ENCODE assay signal across 9 cellular contexts in genomic region chr17:57441270-57441600, GRCh38.
DNase-seq lines count a peak whose midpoint lies in the region; ATAC-seq, FAIRE-seq and TF ChIP-seq lines count a peak whose summit lies in the region.
"Had no signal": no experiment of that assay in that cellular context is flagged by ENCODE, and none has a peak within 500 bp of the region (broad histone marks: within the 10 kb centered on the region; RNA-seq: fewer than 3 reads in every experiment).

No MANE protein-coding gene starts in this region.

- no peaks in the 10 kb centered on the region for H3F3A ChIP-seq in MM.1S (ENCODE audit: insufficient read depth, low read length)

- no peak overlapping the region for H3K9ac ChIP-seq in MM.1S (ENCODE audit: low read length)

- peak overlapping the region; percentile 85 for H3K27ac Mint-ChIP-seq in activated CD8-positive, alpha-beta memory T cell treated with anti-CD3 and anti-CD28 coated beads, Interleukin-2, amount 10 ng/mL, durations not matched to agents 7 days and 5 days

- no peak overlapping the region for H2AFZ ChIP-seq in MM.1S (ENCODE audit: low read length)

- no peaks in the 10 kb centered on the region for H3K27me3 Mint-ChIP-seq in activated CD8-positive, alpha-beta memory T cell treated with anti-CD3 and anti-CD28 coated beads, Interleukin-2, amount 10 ng/mL, durations not matched to agents 7 days and 5 days

- DNase-seq in activated CD8-positive, alpha-beta memory T cell treated with anti-CD3 and anti-CD28 coated beads, Interleukin-2, amount 10 ng/mL, durations not matched to agents 7 days and 5 days = no peak
- no peak for DNase-seq in activated CD8-positive, alpha-beta memory T cell treated with anti-CD3 and anti-CD28 coated beads, Interleukin-2, amount 50 U/mL, for 4 hours
- DNase-seq in NAMALWA (ENCODE audit: low spot score) (peak; percentile 76), esophagus squamous epithelium (lab: John Stamatoyannopoulos, UW) (no peak), substantia nigra (lab: John Stamatoyannopoulos, UW) (no peak), RCC 7860 (ENCODE audit: low spot score) (no peak), A172 (ENCODE audit: low spot score) (no peak), MM.1S (no peak)

- H3K36me3 Mint-ChIP-seq in activated CD8-positive, alpha-beta memory T cell treated with anti-CD3 and anti-CD28 coated beads, Interleukin-2, amount 10 ng/mL, durations not matched to agents 7 days and 5 days = peaks cover 6% of the 10 kb centered on the region

- H3K9me3 ChIP-seq in esophagus squamous epithelium (no peaks in the 10 kb centered on the region), MM.1S (replicated peaks; ENCODE audit: insufficient read depth, low read length) (no peaks in the 10 kb centered on the region)
- H3K9me3 ChIP-seq: lower lobe of right lung had no signal

- H3K27ac ChIP-seq in esophagus squamous epithelium (peak overlapping the region; percentile 40 to 76 (median 66)), substantia nigra (ENCODE audit: low read depth, low read length, poor library complexity, severe bottlenecking) (peak overlapping the region; percentile 76), MM.1S (ENCODE audit: low read length) (no peak overlapping the region)
- H3K27ac ChIP-seq: lower lobe of right lung had no signal

- H3K9me3 Mint-ChIP-seq in activated CD8-positive, alpha-beta memory T cell treated with anti-CD3 and anti-CD28 coated beads, Interleukin-2, amount 10 ng/mL, durations not matched to agents 7 days and 5 days (ENCODE audit: low read depth) = no peaks in the 10 kb centered on the region

- H3K4me1 ChIP-seq in esophagus squamous epithelium (peaks cover 14 to 38% (median 27%) of the 10 kb centered on the region in 3 donors), MM.1S (ENCODE audit: low read length) (no peaks in the 10 kb centered on the region)

- no peak overlapping the region for H3K4me3 Mint-ChIP-seq in activated CD8-positive, alpha-beta memory T cell treated with anti-CD3 and anti-CD28 coated beads, Interleukin-2, amount 10 ng/mL, durations not matched to agents 7 days and 5 days

- intact Hi-C loops in esophagus squamous epithelium (cut with DNase I) = no loop called here

- TF ChIP-seq CTCF in esophagus squamous epithelium (IDR thresholded peaks at IDR 0.05) = no peak
- no peak for TF ChIP-seq CTCF in MM.1S (IDR thresholded peaks at IDR 0.05; ENCODE audit: low read length)

- no peak for FAIRE-seq in RCC 7860 (lab: Jason Lieb, UNC)

- H3K36me3 ChIP-seq in esophagus squamous epithelium (no peaks in the 10 kb centered on the region), MM.1S (replicated peaks; ENCODE audit: insufficient read depth, low read length) (no peaks in the 10 kb centered on the region)
- H3K36me3 ChIP-seq: lower lobe of right lung had no signal

- no peak overlapping the region for H3K4me3 ChIP-seq in esophagus squamous epithelium
- H3K4me3 ChIP-seq in MM.1S (ENCODE audit: low read length) = no peak overlapping the region
- H3K4me3 ChIP-seq: lower lobe of right lung had no signal

- H4K20me1 ChIP-seq in MM.1S (ENCODE audit: insufficient read depth, low read length) = no peaks in the 10 kb centered on the region; the same call in 1 of the 2 replicates

- H3K4me1 Mint-ChIP-seq in activated CD8-positive, alpha-beta memory T cell treated with anti-CD3 and anti-CD28 coated beads, Interleukin-2, amount 10 ng/mL, durations not matched to agents 7 days and 5 days = peaks cover 52% of the 10 kb centered on the region

- TF ChIP-seq POLR2A in esophagus squamous epithelium (IDR thresholded peaks at IDR 0.05) = no peak

- no peaks in the 10 kb centered on the region for H3K9me2 ChIP-seq in MM.1S (replicated peaks; ENCODE audit: insufficient read depth, low read length)

- CTCF ChIA-PET in activated CD8-positive, alpha-beta memory T cell treated with anti-CD3 and anti-CD28 coated beads, Interleukin-2, amount 10 ng/mL, durations not matched to agents 7 days and 5 days (lab: Charles Lee) = interaction anchor here (1.1 to 5.2 kb wide), 5 partner anchors 13 to 231 kb away, joined by 3 to 27 read pairs (median 4); no protein-coding TSS in a partner anchor

- ATAC-seq in activated CD8-positive, alpha-beta memory T cell treated with anti-CD3 and anti-CD28 coated beads, Interleukin-2, amount 10 ng/mL, durations not matched to agents 7 days and 5 days = no peak

- H3K27me3 ChIP-seq in esophagus squamous epithelium (peaks cover 0 to 7% (median 0%) of the 10 kb centered on the region in 4 donors), MM.1S (replicated peaks; ENCODE audit: insufficient read depth, low read length) (no peaks in the 10 kb centered on the region)

- H3K79me2 ChIP-seq in MM.1S (ENCODE audit: low read length) = peaks cover 77% of the 10 kb centered on the region

- 0 to 35% methylated on average over 1 of the region's 1 CpG for WGBS in esophagus squamous epithelium, 2 donors

- no peak overlapping the region for H3K4me2 ChIP-seq in MM.1S (ENCODE audit: low read depth, low read length)
